ENCODE assay signal across 14 cellular contexts in genomic region chr2:233261819-233262555, GRCh38. TPM values are rescaled to one million over a fixed set of nuclear protein-coding genes. Genes with fewer than 3 reads are reported as not detected.
DNase-seq lines count a peak whose midpoint lies in the region; ATAC-seq lines count a peak whose summit lies in the region.
"Had no signal": no experiment of that assay in that cellular context is flagged by ENCODE, and none has a peak within 500 bp of the region (broad histone marks: within the 10 kb centered on the region; RNA-seq: fewer than 3 reads in every experiment).

No MANE protein-coding gene starts in this region.

- intact Hi-C loops in Right ventricle myocardium superior (cut with DNase I) = no loop called here

- H3K9me3 ChIP-seq in CD4-positive, CD25-positive, alpha-beta regulatory T cell (ENCODE audit: control insufficient read depth in 2 of 2, low read length in 2 of 2) = no peaks in the 10 kb centered on the region
- H3K9me3 ChIP-seq: ascending aorta, esophagus muscularis mucosa had no signal

- ATAC-seq in CD4-positive, CD25-positive, alpha-beta regulatory T cell (ENCODE audit: low read depth in 2 of 2) = no peak
- ATAC-seq in GM18858 (IDR thresholded peaks at IDR 0.05; ENCODE audit: unreplicated experiment) (peak; percentile 45), HG02763 (IDR thresholded peaks at IDR 0.05; ENCODE audit: unreplicated experiment) (peak; percentile 46), Right ventricle myocardium superior (ENCODE audit: poor library complexity) (no peak)
- ATAC-seq in activated naive CD4-positive, alpha-beta T cell treated with anti-CD3 and anti-CD28 coated beads, Interleukin-2, amount 50 U/mL, for 72 hours = peak in 1 of 2 donors; percentile 31

- H3K4me1 ChIP-seq in CD4-positive, CD25-positive, alpha-beta regulatory T cell (ENCODE audit: control insufficient read depth, insufficient read depth, low read length, poor library complexity, severe bottlenecking) = peaks cover 10% of the 10 kb centered on the region
- H3K4me1 ChIP-seq: ascending aorta, esophagus muscularis mucosa had no signal

- DNase-seq in CD4-positive, CD25-positive, alpha-beta regulatory T cell = no peak
- no peak for DNase-seq in activated naive CD4-positive, alpha-beta T cell treated with anti-CD3 and anti-CD28 coated beads, Interleukin-2, amount 50 U/mL, for 72 hours (ENCODE audit: low spot score in 2 of 2)
- DNase-seq in RKO (ENCODE audit: low spot score) (no peak), Right ventricle myocardium superior (no peak), DMS 273 (lab: John Stamatoyannopoulos, UW; ENCODE audit: unreplicated experiment) (no peak), superior temporal gyrus (ENCODE audit: extremely low spot score) (no peak)
- DNase-seq: NCI-H446, SHP77 treated with DMSO at 0.1 percent for 48 hours had no signal

- H3K27ac ChIP-seq in CD4-positive, CD25-positive, alpha-beta regulatory T cell (ENCODE audit: insufficient read depth, low read length, poor library complexity, severe bottlenecking) = peak overlapping the region; percentile 18
- H3K27ac ChIP-seq: ascending aorta, esophagus muscularis mucosa, KMS-11 had no signal

- no peaks in the 10 kb centered on the region for H3K27me3 ChIP-seq in CD4-positive, CD25-positive, alpha-beta regulatory T cell (ENCODE audit: control insufficient read depth, insufficient read depth, low read length)
- H3K27me3 ChIP-seq: ascending aorta, esophagus muscularis mucosa had no signal

- H3K27ac Mint-ChIP-seq in CD4-positive, CD25-positive, alpha-beta regulatory T cell = peak overlapping the region in 2 of 3 donors; percentile 89 to 96
- H3K27ac Mint-ChIP-seq in activated naive CD4-positive, alpha-beta T cell treated with anti-CD3 and anti-CD28 coated beads, Interleukin-2, amount 50 U/mL, for 72 hours = peak overlapping the region; percentile 78 to 91

- no peaks in the 10 kb centered on the region for H3K9me3 Mint-ChIP-seq in CD4-positive, CD25-positive, alpha-beta regulatory T cell
- no peaks in the 10 kb centered on the region for H3K9me3 Mint-ChIP-seq in activated naive CD4-positive, alpha-beta T cell treated with anti-CD3 and anti-CD28 coated beads, Interleukin-2, amount 50 U/mL, for 72 hours

- H3K4me3 Mint-ChIP-seq in CD4-positive, CD25-positive, alpha-beta regulatory T cell = no peak overlapping the region

- peaks cover 96% of the 10 kb centered on the region for H3K36me3 ChIP-seq in CD4-positive, CD25-positive, alpha-beta regulatory T cell (ENCODE audit: control insufficient read depth, insufficient read depth, low read length)

- H3K4me3 ChIP-seq in CD4-positive, CD25-positive, alpha-beta regulatory T cell (ENCODE audit: low read depth, low read length) = no peak overlapping the region
- H3K4me3 ChIP-seq: ascending aorta, esophagus muscularis mucosa had no signal

- peaks cover 27 to 65% (median 41%) of the 10 kb centered on the region in 4 donors for H3K4me1 Mint-ChIP-seq in CD4-positive, CD25-positive, alpha-beta regulatory T cell

- no peaks in the 10 kb centered on the region for H3K27me3 Mint-ChIP-seq in CD4-positive, CD25-positive, alpha-beta regulatory T cell

- H3K36me3 Mint-ChIP-seq in CD4-positive, CD25-positive, alpha-beta regulatory T cell = peaks cover 80% of the 10 kb centered on the region
- peaks cover 30 to 40% of the 10 kb centered on the region in 2 donors for H3K36me3 Mint-ChIP-seq in activated naive CD4-positive, alpha-beta T cell treated with anti-CD3 and anti-CD28 coated beads, Interleukin-2, amount 50 U/mL, for 72 hours

RNA-seq across cellular contexts. Expression of gene ATG16L1, which starts 10.5 kb away (rescaled TPM):
- total RNA-seq in CD4-positive, CD25-positive, alpha-beta regulatory T cell = 125 TPM
- 10 to 100 TPM; 15.2 to 23.5 (median 19.0) TPM for polyA plus RNA-seq in CD4-positive, CD25-positive, alpha-beta regulatory T cell
- total RNA-seq in activated naive CD4-positive, alpha-beta T cell treated with anti-CD3 and anti-CD28 coated beads, Interleukin-2, amount 50 U/mL, for 72 hours = 10 to 100 TPM; 30.6 to 34.2 TPM
- 17.9 TPM for total RNA-seq in Right ventricle myocardium superior

RNA-seq across cellular contexts. Expression of gene SAG, which starts 45.6 kb away (rescaled TPM):
- total RNA-seq in CD4-positive, CD25-positive, alpha-beta regulatory T cell = 1.7 TPM
- not detected for polyA plus RNA-seq in CD4-positive, CD25-positive, alpha-beta regulatory T cell
- under 1 TPM in 1 of 2 donors, not detected in 1; 0.05 TPM for total RNA-seq in activated naive CD4-positive, alpha-beta T cell treated with anti-CD3 and anti-CD28 coated beads, Interleukin-2, amount 50 U/mL, for 72 hours
- not detected for total RNA-seq in Right ventricle myocardium superior
- total RNA-seq: ascending aorta, esophagus muscularis mucosa, myocyte had no signal

Comparison
In these comparisons a context has a peak if more than half of its experiments do, and no peak if none do; other contexts are left out.
1. ATAC-seq: peak in GM18858 (single experiment) and HG02763 (single experiment); none in CD4-positive, CD25-positive, alpha-beta regulatory T cell (0 of 2) and Right ventricle myocardium superior (single experiment).